In genomic region chr11:119432484-119433368, GRCh38 we compare ENCODE assay signal across 10 cellular contexts. TPM values are rescaled to one million over a fixed set of nuclear protein-coding genes. Genes with fewer than 3 reads are reported as not detected.
DNase-seq lines count a peak whose midpoint lies in the region; ATAC-seq and TF ChIP-seq lines count a peak whose summit lies in the region.
"Had no signal": no experiment of that assay in that cellular context is flagged by ENCODE, and none has a peak within 500 bp of the region (broad histone marks: within the 10 kb centered on the region; RNA-seq: fewer than 3 reads in every experiment).

No MANE protein-coding gene starts in this region.

- H3K36me3 ChIP-seq in A673 (ENCODE audit: insufficient read depth, low read length, poor library complexity, severe bottlenecking), result no peaks in the 10 kb centered on the region
- H3K36me3 ChIP-seq in CD4-positive, alpha-beta memory T cell (ENCODE audit: insufficient read depth, low read length), result no peaks in the 10 kb centered on the region

- H3K36me3 Mint-ChIP-seq in mesothelial cell of epicardium, result no peaks in the 10 kb centered on the region
- no peaks in the 10 kb centered on the region for H3K36me3 Mint-ChIP-seq in Calu3 (ENCODE audit: insufficient read depth, unreplicated experiment)
- peaks cover 3 to 4% of the 10 kb centered on the region in 2 donors for H3K36me3 Mint-ChIP-seq in CD4-positive, alpha-beta memory T cell

- BruUV-seq in A673 (replicated peaks; lab: Mats Ljungman, UMichigan) (no TSS peak), Calu3 (replicated peaks; lab: Mats Ljungman, UMichigan) (no TSS peak)

- H3K9me3 ChIP-seq in A673 (ENCODE audit: low read depth, low read length, poor library complexity, severe bottlenecking), result no peaks in the 10 kb centered on the region
- H3K9me3 ChIP-seq in CD4-positive, alpha-beta memory T cell (ENCODE audit: control insufficient read depth in 1 of 2, low read length in 2 of 2), result no peaks in the 10 kb centered on the region

- TF ChIP-seq CTCF in A673 (conservative IDR thresholded peaks at IDR 0.05; ENCODE audit: low read depth, low read length), result no peak
- no peak for TF ChIP-seq CTCF in choroid plexus epithelial cell (conservative IDR thresholded peaks at IDR 0.05; ENCODE audit: low read depth, low read length)
- TF ChIP-seq CTCF in mesothelial cell of epicardium (IDR thresholded peaks at IDR 0.05; ENCODE audit: unreplicated experiment), result no peak
- no peak for TF ChIP-seq CTCF in Calu3 (IDR thresholded peaks at IDR 0.05; ENCODE audit: unreplicated experiment)

- H3K4me3 Mint-ChIP-seq in mesothelial cell of epicardium, result peak overlapping the region; percentile 38
- no peak overlapping the region for H3K4me3 Mint-ChIP-seq in Calu3 (ENCODE audit: low read depth, unreplicated experiment)
- H3K4me3 Mint-ChIP-seq in CD4-positive, alpha-beta memory T cell, result no peak overlapping the region
- H3K4me3 Mint-ChIP-seq: CD4-positive, alpha-beta T cell had no signal

- H3K27me3 ChIP-seq in A673 (replicated peaks; ENCODE audit: insufficient read depth, low read depth, low read length, poor library complexity), result no peaks in the 10 kb centered on the region
- H3K27me3 ChIP-seq in CD4-positive, alpha-beta memory T cell (ENCODE audit: insufficient read depth, low read length), result no peaks in the 10 kb centered on the region

- CTCF ChIA-PET in A673 (lab: Charles Lee), result interaction anchor here (0.6 to 1.0 kb wide), 7 partner anchors 8 to 1377 kb away, joined by 3 to 10 read pairs (median 4); no protein-coding TSS in a partner anchor
- CTCF ChIA-PET in Calu3 (lab: Charles Lee), result interaction anchor here (0.7 kb wide), 1 partner anchor 1389 kb away, joined by 3 read pairs; no protein-coding TSS in a partner anchor
- CTCF ChIA-PET in CD4-positive, alpha-beta memory T cell (lab: Charles Lee; ENCODE audit: partially characterized antibody), result no interaction called here

- no peak for ATAC-seq in GM19455 (IDR thresholded peaks at IDR 0.05; ENCODE audit: unreplicated experiment)

- peak; percentile 83 for DNase-seq in A673 (ENCODE audit: low spot score)
- peak; percentile 14 for DNase-seq in LoVo (ENCODE audit: low spot score)
- DNase-seq in choroid plexus epithelial cell (ENCODE audit: low read depth), result peak; percentile 71
- DNase-seq in mesothelial cell of epicardium (ENCODE audit: low spot score in 2 of 2, unreplicated experiment in 2 of 2), result no peak
- no peak for DNase-seq in Calu3
- no peak for DNase-seq in CD4-positive, alpha-beta memory T cell
- no peak for DNase-seq in activated naive CD4-positive, alpha-beta T cell treated with Interleukin-2 at 50 U/mL for 16 hours
- DNase-seq: CD4-positive, alpha-beta T cell; NCI-H2081 treated with DMSO at 0.1 percent for 48 hours had no signal

- H3K4me1 Mint-ChIP-seq in mesothelial cell of epicardium (peaks cover 28% of the 10 kb centered on the region), Calu3 (ENCODE audit: low read depth, unreplicated experiment) (no peaks in the 10 kb centered on the region)
- peaks cover 0 to 1% (median 0%) of the 10 kb centered on the region in 4 donors for H3K4me1 Mint-ChIP-seq in CD4-positive, alpha-beta memory T cell

- no peaks in the 10 kb centered on the region for H3K9me3 Mint-ChIP-seq in mesothelial cell of epicardium
- H3K9me3 Mint-ChIP-seq in Calu3 (ENCODE audit: low read depth, unreplicated experiment), result no peaks in the 10 kb centered on the region
- peaks cover 0 to 12% (median 5%) of the 10 kb centered on the region in 8 donors for H3K9me3 Mint-ChIP-seq in CD4-positive, alpha-beta memory T cell
- H3K9me3 Mint-ChIP-seq: CD4-positive, alpha-beta T cell had no signal

- H3K27me3 Mint-ChIP-seq in mesothelial cell of epicardium (ENCODE audit: low read depth) (peaks cover 3% of the 10 kb centered on the region), Calu3 (ENCODE audit: unreplicated experiment) (peaks cover 50% of the 10 kb centered on the region)
- H3K27me3 Mint-ChIP-seq in CD4-positive, alpha-beta memory T cell, result peaks cover 8 to 30% of the 10 kb centered on the region in 2 donors

- H3K27ac Mint-ChIP-seq in mesothelial cell of epicardium (peak overlapping the region; percentile 96), Calu3 (ENCODE audit: unreplicated experiment) (no peak overlapping the region)
- H3K27ac Mint-ChIP-seq in CD4-positive, alpha-beta memory T cell, result no peak overlapping the region
- H3K27ac Mint-ChIP-seq: CD4-positive, alpha-beta T cell had no signal

- H3K4me3 ChIP-seq in A673 (ENCODE audit: low read depth, low read length, poor library complexity, severe bottlenecking) (no peak overlapping the region), choroid plexus epithelial cell (ENCODE audit: low read depth, low read length) (peak overlapping the region; percentile 11)
- no peak overlapping the region for H3K4me3 ChIP-seq in CD4-positive, alpha-beta memory T cell (ENCODE audit: low read length in 2 of 2)

- peak overlapping the region; percentile 2 for H3K27ac ChIP-seq in A673 (ENCODE audit: low read depth, low read length, poor library complexity, severe bottlenecking)
- H3K27ac ChIP-seq in CD4-positive, alpha-beta memory T cell (ENCODE audit: low read depth, low read length), result no peak overlapping the region

- intact Hi-C loops in A673 (cut with micrococcal nuclease; ENCODE audit: unreplicated experiment) (no loop called here), Calu3 (cut with micrococcal nuclease; ENCODE audit: unreplicated experiment) (no loop called here)
- intact Hi-C loops in CD4-positive, alpha-beta memory T cell (cut with micrococcal nuclease), result no loop called here

- H3K4me1 ChIP-seq in A673 (ENCODE audit: insufficient read depth, low read length, poor library complexity, severe bottlenecking), result peaks cover 15% of the 10 kb centered on the region
- H3K4me1 ChIP-seq in CD4-positive, alpha-beta memory T cell (ENCODE audit: insufficient read depth, low read length), result no peaks in the 10 kb centered on the region

- POLR2A ChIA-PET in A673 (lab: Charles Lee; ENCODE audit: low non-redundant PET), result interaction anchor here (0.5 kb wide), 1 partner anchor 349 kb away, joined by 3 read pairs; no protein-coding TSS in a partner anchor
- POLR2A ChIA-PET in CD4-positive, alpha-beta memory T cell (lab: Charles Lee; ENCODE audit: partially characterized antibody), result no interaction called here

RNA-seq across cellular contexts. Expression of gene THY1, which starts 9.8 kb away (rescaled TPM):
- 150 and 187 TPM in 2 replicates for total RNA-seq in A673 (2021)
- total RNA-seq in mesothelial cell of epicardium, result 121 to 127 TPM (median 121 TPM) in 3 replicates
- not detected in 2 replicates for total RNA-seq in Calu3 (2022)
- not detected for total RNA-seq in CD4-positive, alpha-beta memory T cell
- polyA plus RNA-seq in CD4-positive, alpha-beta memory T cell, result not detected
- total RNA-seq: CD4-positive, alpha-beta T cell had no signal

RNA-seq across cellular contexts. Expression of gene USP2, which starts 51.2 kb away (rescaled TPM):
- total RNA-seq in A673 (2021) (4.8 and 6.2 TPM in 2 replicates), mesothelial cell of epicardium (12.4 to 13.2 TPM (median 13.1 TPM) in 3 replicates), Calu3 (2022) (1.1 TPM in 2 replicates)
- under 1 TPM; 0.17 to 0.22 TPM for total RNA-seq in CD4-positive, alpha-beta memory T cell
- polyA plus RNA-seq in CD4-positive, alpha-beta memory T cell, result under 1 TPM in 1 of 2 donors, not detected in 1; 0.21 TPM

Comparison
In these comparisons a context has a peak if more than half of its experiments do, and no peak if none do; other contexts are left out.
1. DNase-seq: peak in A673 (single experiment), LoVo (single experiment) and choroid plexus epithelial cell (single experiment); none in mesothelial cell of epicardium (0 of 2), Calu3 (single experiment), CD4-positive, alpha-beta memory T cell (0 of 5) and activated naive CD4-positive, alpha-beta T cell treated with Interleukin-2 at 50 U/mL for 16 hours (single experiment).
2. RNA of gene THY1, which starts 9.8 kb away (total RNA-seq): 150 to 187 TPM in A673 and 121 to 127 TPM in mesothelial cell of epicardium; not detected in Calu3 and not detected in CD4-positive, alpha-beta memory T cell; every median in the first group is over 100 times any median in the second.